8 cellular contexts compared by ENCODE assay signal in genomic region chr2:18178736-18179349, GRCh38.
DNase-seq lines count a peak whose midpoint lies in the region; ATAC-seq, FAIRE-seq and TF ChIP-seq lines count a peak whose summit lies in the region.

No MANE protein-coding gene starts in this region.

- FAIRE-seq in bronchial epithelial cell (lab: Jason Lieb, UNC), result no peak

- no peaks in the 10 kb centered on the region for H3K9me3 ChIP-seq in NT2/D1 (ENCODE audit: insufficient read depth, low read length)
- H3K9me3 ChIP-seq in testis, result no peaks in the 10 kb centered on the region

- no peak overlapping the region for H3K27ac ChIP-seq in testis

- peak; percentile 96 for ATAC-seq in GM21360 (IDR thresholded peaks at IDR 0.05; ENCODE audit: unreplicated experiment)
- ATAC-seq in HG03571 (IDR thresholded peaks at IDR 0.05; ENCODE audit: unreplicated experiment), result peak; percentile 96
- peak; percentile 49 for ATAC-seq in left colon

- WGBS in testis, 2 donors, result 20 to 25% methylated on average over 1 of the region's 1 CpG

- H3K4me1 ChIP-seq in NT2/D1 (ENCODE audit: insufficient read depth, insufficient read length) (no peaks in the 10 kb centered on the region), testis (no peaks in the 10 kb centered on the region)

- no peak overlapping the region for H3K9ac ChIP-seq in NT2/D1 (ENCODE audit: insufficient read length, low read depth)

- peak; percentile 66 for TF ChIP-seq CTCF in bronchial epithelial cell (IDR thresholded peaks at IDR 0.05; ENCODE audit: insufficient read depth, low read length, severe bottlenecking)
- TF ChIP-seq CTCF in testis (IDR thresholded peaks at IDR 0.05), result peak; percentile 69 to 78 (median 70)

- no peak for TF ChIP-seq POLR2A in testis (IDR thresholded peaks at IDR 0.05)

- peak; percentile 40 for DNase-seq in activated CD4-positive, alpha-beta T cell treated with anti-CD3 and anti-CD28 coated beads for 48 hours
- DNase-seq in activated CD4-positive, alpha-beta T cell treated with anti-CD3 and anti-CD28 coated beads, Interleukin-2, amount 50 U/mL, for 4 hours, result no peak
- DNase-seq in NT2/D1 (ENCODE audit: low read depth, low spot score) (peak; percentile 63), bronchial epithelial cell (ENCODE audit: low read depth) (peak; percentile 68), left colon (peak in 1 of 2 donors; percentile 20), testis (peak; percentile 69)

- H3K4me3 ChIP-seq in NT2/D1 (ENCODE audit: insufficient read length, low read depth) (no peak overlapping the region), bronchial epithelial cell (ENCODE audit: low read depth, low read length) (no peak overlapping the region), testis (no peak overlapping the region)

- H3K27me3 ChIP-seq in NT2/D1 (ENCODE audit: insufficient read depth, insufficient read length), result no peaks in the 10 kb centered on the region
- no peaks in the 10 kb centered on the region for H3K27me3 ChIP-seq in bronchial epithelial cell (ENCODE audit: control insufficient read depth, insufficient read depth, low read length)
- no peaks in the 10 kb centered on the region for H3K27me3 ChIP-seq in testis

- H3K36me3 ChIP-seq in NT2/D1 (ENCODE audit: insufficient read depth, insufficient read length, low read length) (no peaks in the 10 kb centered on the region), bronchial epithelial cell (ENCODE audit: control insufficient read depth, insufficient read depth, low read length) (no peaks in the 10 kb centered on the region), testis (ENCODE audit: low read depth, missing control alignments) (no peaks in the 10 kb centered on the region)

- intact Hi-C loops in left colon (cut with DNase I, micrococcal nuclease) (loop anchor here in 1 of 2 donors (5.0 kb wide), 1 partner anchor 327 kb away; no protein-coding TSS in a partner anchor), testis (cut with DNase I; ENCODE audit: low total_unique reads) (no loop called here)

Comparison
In these comparisons a context has a peak if more than half of its experiments do, and no peak if none do; other contexts are left out.
1. DNase-seq: peak in activated CD4-positive, alpha-beta T cell treated with anti-CD3 and anti-CD28 coated beads for 48 hours (single experiment), NT2/D1 (single experiment), bronchial epithelial cell (single experiment) and testis (single experiment); none in activated CD4-positive, alpha-beta T cell treated with anti-CD3 and anti-CD28 coated beads, Interleukin-2, amount 50 U/mL, for 4 hours (0 of 2).
2. Peak in every context shown above with its lines, with median percentiles within 50 percentile points of each other: ATAC-seq.